Comparison of ENCODE assay signal across 28 cellular contexts in genomic region chr14:79951572-79951971, GRCh38.
"Had no signal": no experiment of that assay in that cellular context is flagged by ENCODE, and none has a peak within 500 bp of the region (broad histone marks: within the 10 kb centered on the region; RNA-seq: fewer than 3 reads in every experiment).

No MANE protein-coding gene starts in this region.

- H3K9me3 ChIP-seq: ovary, testis, thyroid gland, vagina had no signal

- H3K27me3 Mint-ChIP-seq: progenitor cell of endocrine pancreas; stimulated activated naive B cell treated with anti-CD40 and anti-IgM and Interleukin-4, amounts not matched to agents 10 μg/mL and 1 μg/mL and 100 μg/mL, for 72 hours had no signal

- H3K27ac ChIP-seq: left ventricle myocardium inferior, ovary, skin epidermis, stomach, testis, thyroid gland, transverse colon, upper lobe of left lung, vagina had no signal

- H3K27me3 ChIP-seq: ovary, stomach, testis, thyroid gland, transverse colon, upper lobe of left lung, vagina had no signal

- H3K4me3 Mint-ChIP-seq: immature natural killer cell; mesothelial cell of epicardium; naive thymus-derived CD8-positive, alpha-beta T cell; nephron; neural crest cell; stimulated activated naive B cell treated with anti-CD40 and anti-IgM and Interleukin-4, amounts not matched to agents 10 μg/mL and 1 μg/mL and 100 μg/mL, for 72 hours had no signal

- H3K36me3 ChIP-seq: left ventricle myocardium inferior, ovary, stomach, thyroid gland, transverse colon, upper lobe of left lung, vagina had no signal

- H3K27ac Mint-ChIP-seq: immature natural killer cell; mesothelial cell of epicardium; naive thymus-derived CD8-positive, alpha-beta T cell; nephron; progenitor cell of endocrine pancreas; stimulated activated naive B cell treated with anti-CD40 and anti-IgM and Interleukin-4, amounts not matched to agents 10 μg/mL and 1 μg/mL and 100 μg/mL, for 72 hours had no signal

- H3K4me3 ChIP-seq: left ventricle myocardium inferior, lung, ovary, skin epidermis, stomach, testis, thyroid gland, transverse colon, upper lobe of left lung, vagina had no signal

- H3K4me1 Mint-ChIP-seq: immature natural killer cell; mesothelial cell of epicardium; naive thymus-derived CD8-positive, alpha-beta T cell; nephron; neural crest cell; stimulated activated naive B cell treated with anti-CD40 and anti-IgM and Interleukin-4, amounts not matched to agents 10 μg/mL and 1 μg/mL and 100 μg/mL, for 72 hours had no signal

- H3K36me3 Mint-ChIP-seq: immature natural killer cell; mesothelial cell of epicardium; stimulated activated naive B cell treated with anti-CD40 and anti-IgM and Interleukin-4, amounts not matched to agents 10 μg/mL and 1 μg/mL and 100 μg/mL, for 72 hours had no signal

- DNase-seq: hypothalamus; immature natural killer cell; kidney; left ventricle myocardium inferior; mesendoderm; naive thymus-derived CD8-positive, alpha-beta T cell; ovary; retina; right cardiac atrium; stimulated activated CD4-positive, alpha-beta T cell treated with anti-CD3 and anti-CD28 coated beads, Interleukin-12 subunit alpha, Interleukin-12 subunit beta, amount 100 ng/mL, for 4 hours; stimulated activated CD4-positive, alpha-beta T cell treated with anti-CD3 and anti-CD28 coated beads, Interleukin-15, amount 100 ng/mL, for 24 hours; stimulated activated CD4-positive, alpha-beta T cell treated with anti-CD3 and anti-CD28 coated beads, Interleukin-2, amount 100 ng/mL, for 24 hours; stimulated activated CD4-positive, alpha-beta T cell treated with anti-CD3 and anti-CD28 coated beads, Interleukin-4, amount 100 ng/mL, for 1 hour; stimulated activated naive B cell treated with anti-CD40 and anti-IgM and Interleukin-4, amounts not matched to agents 10 μg/mL and 1 μg/mL and 100 μg/mL, for 72 hours; stimulated activated naive CD8-positive, alpha-beta T cell treated with anti-CD3 and anti-CD28 coated beads, Interleukin-15, Interleukin-2, amounts not matched to agents 100 U/mL and 50 U/mL, for 24 hours; stomach; testis; thyroid gland; transverse colon; upper lobe of left lung had no signal

- H3K4me1 ChIP-seq: left ventricle myocardium inferior, stomach, testis, transverse colon, upper lobe of left lung, vagina had no signal

- ATAC-seq: naive thymus-derived CD8-positive, alpha-beta T cell; right cardiac atrium; sciatic nerve; stimulated activated naive B cell treated with anti-CD40 and anti-IgM and Interleukin-4, amounts not matched to agents 10 μg/mL and 1 μg/mL and 100 μg/mL, for 72 hours; stimulated activated naive CD8-positive, alpha-beta T cell treated with anti-CD3 and anti-CD28 coated beads, Interleukin-15, Interleukin-2, amounts not matched to agents 100 U/mL and 50 U/mL, for 24 hours had no signal
